ENCODE assay signal across 1 cellular context in genomic region chr21:36830041-36830440, GRCh38.
TF ChIP-seq lines count a peak whose summit lies in the region.

No MANE protein-coding gene starts in this region.

TF ChIP-seq in K562, 482 proteins besides CTCF, POLR2A, EP300 and RAD21 (continued from another document):
- TF ChIP-seq PKNOX1 (IDR thresholded peaks at IDR 0.05) (no peak), AFF4 (CRISPR knock-in tag; IDR thresholded peaks at IDR 0.05) (no peak), PURB (CRISPR knock-in tag; IDR thresholded peaks at IDR 0.05; ENCODE audit: low read depth) (no peak)
